In the genomic region with DNA sequence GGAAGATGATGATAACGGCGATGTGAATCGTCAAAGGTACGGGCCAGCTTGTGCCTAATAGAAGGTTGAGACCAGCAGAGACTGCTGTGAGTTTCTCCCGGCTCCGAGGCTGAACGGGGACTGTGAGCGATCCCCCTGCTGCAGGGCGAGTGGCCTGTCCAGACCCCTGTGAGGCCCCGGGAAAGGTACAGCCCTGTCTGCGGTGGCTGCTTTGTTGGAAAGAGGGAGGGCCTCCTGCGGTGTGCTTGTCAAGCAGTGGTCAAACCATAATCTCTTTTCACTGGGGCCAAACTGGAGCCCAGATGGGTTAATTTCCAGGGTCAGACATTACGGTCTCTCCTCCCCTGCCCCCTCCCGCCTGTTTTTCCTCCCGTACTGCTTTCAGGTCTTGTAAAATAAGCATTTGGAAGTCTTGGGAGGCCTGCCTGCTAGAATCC, we compare ENCODE assay signal across 10 cellular contexts. TPM values are rescaled to one million over a fixed set of nuclear protein-coding genes. Genes with fewer than 3 reads are reported as not detected.
A peak's percentile ranks its signal among the peaks of the same experiment; 100 is the strongest.
DNase-seq lines count a peak whose midpoint lies in the region; ATAC-seq, FAIRE-seq and TF ChIP-seq lines count a peak whose summit lies in the region.
"Had no signal": no experiment of that assay in that cellular context is flagged by ENCODE, and none has a peak within 500 bp of the region (broad histone marks: within the 10 kb centered on the region; RNA-seq: fewer than 3 reads in every experiment).

No MANE protein-coding gene starts in this region.

- dilution Hi-C loops in mammary epithelial cell (cut with HindIII; ENCODE audit: low sequenced_read_pairs), result no loop called here

- TF ChIP-seq EP300 in suprapubic skin (IDR thresholded peaks at IDR 0.05), result no peak

- peak overlapping the region; percentile 93 for H3K4me3 ChIP-seq in HUES48 (ENCODE audit: low read depth, low read length)
- peak overlapping the region; percentile 29 to 79 (median 71) for H3K4me3 ChIP-seq in mammary epithelial cell (replicated peaks in 1 of 3; ENCODE audit: insufficient read depth in 1 of 3, low read depth in 2 of 3, low read length in 3 of 3)
- peak overlapping the region; percentile 1 to 35 for H3K4me3 ChIP-seq in kidney (ENCODE audit: low read length in 2 of 2)
- H3K4me3 ChIP-seq in suprapubic skin, result peak overlapping the region; percentile 89

- peak; percentile 34 for DNase-seq in mammary epithelial cell
- peak; percentile 72 for DNase-seq in kidney
- DNase-seq in suprapubic skin (ENCODE audit: low spot score in 2 of 2), result no peak
- no peak for DNase-seq in RPMI8226
- DNase-seq in DMS114 treated with DMSO at 0.1 percent for 48 hours (lab: John Stamatoyannopoulos, UW; ENCODE audit: unreplicated experiment), result no peak
- DNase-seq: NCI-H2081 had no signal

- peak overlapping the region; percentile 74 for H2AFZ ChIP-seq in mammary epithelial cell (ENCODE audit: low read depth, low read length)

- in situ Hi-C loops in mammary epithelial cell (cut with MboI; ENCODE audit: low sequenced_read_pairs in 2 of 2), result loop anchor here in 1 of 2 donors (10.0 kb wide), 2 partner anchors 182 to 242 kb away; no protein-coding TSS in a partner anchor

- H3K79me2 ChIP-seq in mammary epithelial cell (ENCODE audit: insufficient read depth, low read length), result peaks cover 48% of the 10 kb centered on the region

- intact Hi-C loops in mammary epithelial cell (cut with micrococcal nuclease), result loop anchor here (1.0 to 5.0 kb wide), 3 partner anchors 20 to 254 kb away; a partner anchor contains a TSS
- intact Hi-C loops in kidney (cut with DNase I), result no loop called here

- no peak for ATAC-seq in GM19452 (IDR thresholded peaks at IDR 0.05; ENCODE audit: unreplicated experiment)
- ATAC-seq in GM18505 (IDR thresholded peaks at IDR 0.05; ENCODE audit: unreplicated experiment), result no peak

- TF ChIP-seq POLR2A in suprapubic skin (IDR thresholded peaks at IDR 0.05), result no peak
- TF ChIP-seq POLR2A in GM18505 (IDR thresholded peaks at IDR 0.05; ENCODE audit: borderline replicate concordance, extremely low read depth, insufficient read depth, insufficient read length), result no peak

- WGBS in mammary epithelial cell (ENCODE audit: low coverage, missing lambda C conversion rate), result 0% methylated on average over 13 of the region's 15 CpGs
- WGBS in suprapubic skin, result 60% methylated on average over 15 of the region's 15 CpGs

- no TSS peak for BruUV-seq in mammary epithelial cell (replicated peaks; lab: Mats Ljungman, UMichigan)

- CTCF ChIA-PET in mammary epithelial cell (lab: Charles Lee; ENCODE audit: low non-redundant PET), result no interaction called here

- H3K36me3 ChIP-seq in HUES48 (ENCODE audit: control insufficient read depth, insufficient read depth, low read length) (peaks cover 44% of the 10 kb centered on the region), mammary epithelial cell (ENCODE audit: insufficient read depth, low read length) (no peaks in the 10 kb centered on the region), kidney (ENCODE audit: control insufficient read depth in 1 of 2, insufficient read depth in 2 of 2, low read length in 2 of 2) (no peaks in the 10 kb centered on the region), suprapubic skin (no peaks in the 10 kb centered on the region)

- H3K4me1 ChIP-seq in HUES48 (ENCODE audit: control insufficient read depth, insufficient read depth, low read length) (peaks cover 28% of the 10 kb centered on the region), mammary epithelial cell (ENCODE audit: insufficient read depth, low read length) (peaks cover 39% of the 10 kb centered on the region), kidney (ENCODE audit: control insufficient read depth in 1 of 2, insufficient read depth in 1 of 2, low read depth in 1 of 2, low read length in 2 of 2) (peaks cover 0 to 8% of the 10 kb centered on the region in 2 donors), suprapubic skin (peaks cover 57% of the 10 kb centered on the region)

- peak overlapping the region; percentile 96 for H3K4me2 ChIP-seq in mammary epithelial cell (ENCODE audit: insufficient read depth, low read depth, low read length)

- H4K20me1 ChIP-seq in mammary epithelial cell (ENCODE audit: insufficient read depth, low read length), result no peaks in the 10 kb centered on the region

- H3K27me3 ChIP-seq in HUES48 (ENCODE audit: control insufficient read depth, insufficient read depth, low read length), result no peaks in the 10 kb centered on the region
- no peaks in the 10 kb centered on the region for H3K27me3 ChIP-seq in mammary epithelial cell (ENCODE audit: insufficient read depth, low read length)
- H3K27me3 ChIP-seq in suprapubic skin, result peaks cover 8% of the 10 kb centered on the region

- TF ChIP-seq CTCF in mammary epithelial cell (conservative IDR thresholded peaks at IDR 0.05 in 1 of 2, IDR thresholded peaks at IDR 0.05 in 1 of 2; ENCODE audit: extremely low read depth in 1 of 2, insufficient read depth in 1 of 2, low read depth in 1 of 2, low read length in 2 of 2), result no peak
- no peak for TF ChIP-seq CTCF in kidney (IDR thresholded peaks at IDR 0.05; ENCODE audit: borderline replicate concordance, extremely low read depth, insufficient read depth)
- TF ChIP-seq CTCF in suprapubic skin (IDR thresholded peaks at IDR 0.05), result no peak

- FAIRE-seq in kidney (lab: Jason Lieb, UNC), result no peak

- H3K9me3 ChIP-seq in HUES48 (ENCODE audit: control insufficient read depth, insufficient read depth, low read length) (no peaks in the 10 kb centered on the region), mammary epithelial cell (replicated peaks; ENCODE audit: insufficient read depth, low read length) (no peaks in the 10 kb centered on the region), kidney (ENCODE audit: control insufficient read depth in 1 of 2, low read length in 2 of 2) (no peaks in the 10 kb centered on the region), suprapubic skin (no peaks in the 10 kb centered on the region)

- H3K9ac ChIP-seq in HUES48 (ENCODE audit: low read depth, low read length) (peak overlapping the region; percentile 88), mammary epithelial cell (ENCODE audit: insufficient read depth, low read length) (peak overlapping the region; percentile 75), kidney (ENCODE audit: low read length in 2 of 2) (no peak overlapping the region)

- H3K27ac ChIP-seq in HUES48 (ENCODE audit: low read depth, low read length), result peak overlapping the region; percentile 53
- H3K27ac ChIP-seq in mammary epithelial cell (ENCODE audit: insufficient read depth, low read depth, low read length), result peak overlapping the region; percentile 58
- no peak overlapping the region for H3K27ac ChIP-seq in kidney (ENCODE audit: low read depth in 2 of 2, low read length in 2 of 2)
- no peak overlapping the region for H3K27ac ChIP-seq in suprapubic skin

RNA-seq across cellular contexts. Expression of a gene that starts 3.0 kb away (rescaled TPM):
- total RNA-seq in mammary epithelial cell, result 10 to 100 TPM; 21.6 to 66.5 TPM
- polyA plus RNA-seq in mammary epithelial cell, result 13.7 TPM
- polyA minus RNA-seq in mammary epithelial cell, result 9.8 TPM
- total RNA-seq in kidney, result 14.0 TPM
- 5.6 TPM for polyA plus RNA-seq in kidney (ENCODE audit: insufficient read depth, low read depth, low replicate concordance)
- total RNA-seq in suprapubic skin, result 10 to 100 TPM; 13.5 to 31.3 (median 23.6) TPM

RNA-seq across cellular contexts. Expression of a gene that starts 36.4 kb away (rescaled TPM):
- total RNA-seq in mammary epithelial cell (under 1 TPM in 1 of 2 donors, not detected in 1; under 0.01 TPM), kidney (not detected), suprapubic skin (under 1 TPM in 1 of 4 donors, not detected in 3; 0.16 TPM)
- polyA plus RNA-seq in mammary epithelial cell (not detected), kidney (ENCODE audit: insufficient read depth, low read depth, low replicate concordance) (not detected)
- polyA minus RNA-seq in mammary epithelial cell, result not detected
- total RNA-seq: chondrocyte had no signal

Comparison
In these comparisons a context has a peak if more than half of its experiments do, and no peak if none do; other contexts are left out.
1. H3K27ac ChIP-seq: peak in HUES48 (single experiment) and mammary epithelial cell (single experiment); none in kidney (0 of 2) and suprapubic skin (single experiment).
2. H3K4me3 ChIP-seq: peak in every context shown above with its lines; median percentile 93 in HUES48; 89 in suprapubic skin; 71 in mammary epithelial cell; 18 in kidney.
3. H3K9ac ChIP-seq: peak in HUES48 (single experiment) and mammary epithelial cell (single experiment); none in kidney (0 of 2).
4. DNase-seq: peak in mammary epithelial cell (single experiment) and kidney (single experiment); none in suprapubic skin (0 of 2), RPMI8226 (single experiment) and DMS114 treated with DMSO at 0.1 percent for 48 hours (single experiment).